ENCODE assay signal across 8 cellular contexts in genomic region chr3:45592830-45593707, GRCh38. TPM values are rescaled to one million over a fixed set of nuclear protein-coding genes. Genes with fewer than 3 reads are reported as not detected.
DNase-seq lines count a peak whose midpoint lies in the region; ATAC-seq and TF ChIP-seq lines count a peak whose summit lies in the region.

No MANE protein-coding gene starts in this region.

- peaks cover 13% of the 10 kb centered on the region for H3K27me3 Mint-ChIP-seq in activated T-helper 2 cell treated with anti-CD3 and anti-CD28 coated beads, Interferon-gamma antibody, Interleukin-2, Interleukin-4, amounts not matched to agents 10 μg/mL and 5 μg/mL and 100 μg/mL, durations not matched to agents 14 hours and 24 hours and 36 hours (ENCODE audit: low read depth)
- no peaks in the 10 kb centered on the region for H3K27me3 Mint-ChIP-seq in naive B cell

- H3K4me1 Mint-ChIP-seq in activated T-helper 2 cell treated with anti-CD3 and anti-CD28 coated beads, Interferon-gamma antibody, Interleukin-2, Interleukin-4, amounts not matched to agents 10 μg/mL and 5 μg/mL and 100 μg/mL, durations not matched to agents 14 hours and 24 hours and 36 hours (ENCODE audit: low read depth) = peaks cover 41% of the 10 kb centered on the region
- peaks cover 35 to 57% (median 49%) of the 10 kb centered on the region in 3 donors for H3K4me1 Mint-ChIP-seq in naive B cell
- peaks cover 45% of the 10 kb centered on the region for H3K4me1 Mint-ChIP-seq in stimulated activated effector memory CD8-positive, alpha-beta T cell treated with anti-CD3 and anti-CD28 coated beads, Interleukin-12 subunit alpha, Interleukin-12 subunit beta, amount 100 ng/mL, for 72 hours

- H3K9me3 Mint-ChIP-seq in activated T-helper 2 cell treated with anti-CD3 and anti-CD28 coated beads, Interferon-gamma antibody, Interleukin-2, Interleukin-4, amounts not matched to agents 10 μg/mL and 5 μg/mL and 100 μg/mL, durations not matched to agents 14 hours and 24 hours and 36 hours = no peaks in the 10 kb centered on the region
- H3K9me3 Mint-ChIP-seq in naive B cell = peaks cover 0 to 1% (median 0%) of the 10 kb centered on the region in 7 donors
- H3K9me3 Mint-ChIP-seq in stimulated activated effector memory CD8-positive, alpha-beta T cell treated with anti-CD3 and anti-CD28 coated beads, Interleukin-12 subunit alpha, Interleukin-12 subunit beta, amount 100 ng/mL, for 72 hours = no peaks in the 10 kb centered on the region

- intact Hi-C loops in activated T-helper 2 cell treated with anti-CD3 and anti-CD28 coated beads, Interferon-gamma antibody, Interleukin-2, Interleukin-4, amounts not matched to agents 10 μg/mL and 5 μg/mL and 100 μg/mL, durations not matched to agents 14 hours and 24 hours and 36 hours (cut with micrococcal nuclease) = loop anchor here (1.0 to 5.0 kb wide), 3 partner anchors 22 to 64 kb away; no protein-coding TSS in a partner anchor

- 0 out of 2 replicates have a peak, but pooled peaks have one; percentile 17 for TF ChIP-seq EP300 in Ishikawa (IDR thresholded peaks at IDR 0.05; ENCODE audit: borderline replicate concordance)

- peaks cover 24% of the 10 kb centered on the region for H3K36me3 Mint-ChIP-seq in activated T-helper 2 cell treated with anti-CD3 and anti-CD28 coated beads, Interferon-gamma antibody, Interleukin-2, Interleukin-4, amounts not matched to agents 10 μg/mL and 5 μg/mL and 100 μg/mL, durations not matched to agents 14 hours and 24 hours and 36 hours (ENCODE audit: low read depth)
- no peaks in the 10 kb centered on the region for H3K36me3 Mint-ChIP-seq in naive B cell
- H3K36me3 Mint-ChIP-seq in stimulated activated effector memory CD8-positive, alpha-beta T cell treated with anti-CD3 and anti-CD28 coated beads, Interleukin-12 subunit alpha, Interleukin-12 subunit beta, amount 100 ng/mL, for 72 hours = peaks cover 13% of the 10 kb centered on the region

- peak; percentile 14 to 17 for ATAC-seq in naive B cell (ENCODE audit: low read depth in 2 of 2)
- peak; percentile 49 for ATAC-seq in stimulated activated effector memory CD8-positive, alpha-beta T cell treated with anti-CD3 and anti-CD28 coated beads, Interleukin-12 subunit alpha, Interleukin-12 subunit beta, amount 100 ng/mL, for 72 hours
- ATAC-seq in GM18519 (IDR thresholded peaks at IDR 0.05; ENCODE audit: low FRiP score, unreplicated experiment) = no peak

- peak overlapping the region; percentile 73 for H3K4me3 Mint-ChIP-seq in activated T-helper 2 cell treated with anti-CD3 and anti-CD28 coated beads, Interferon-gamma antibody, Interleukin-2, Interleukin-4, amounts not matched to agents 10 μg/mL and 5 μg/mL and 100 μg/mL, durations not matched to agents 14 hours and 24 hours and 36 hours (ENCODE audit: low read depth)
- peak overlapping the region; percentile 80 to 93 (median 86) for H3K4me3 Mint-ChIP-seq in naive B cell
- peak overlapping the region; percentile 84 for H3K4me3 Mint-ChIP-seq in stimulated activated effector memory CD8-positive, alpha-beta T cell treated with anti-CD3 and anti-CD28 coated beads, Interleukin-12 subunit alpha, Interleukin-12 subunit beta, amount 100 ng/mL, for 72 hours

- peak overlapping the region; percentile 84 for H3K27ac Mint-ChIP-seq in activated T-helper 2 cell treated with anti-CD3 and anti-CD28 coated beads, Interferon-gamma antibody, Interleukin-2, Interleukin-4, amounts not matched to agents 10 μg/mL and 5 μg/mL and 100 μg/mL, durations not matched to agents 14 hours and 24 hours and 36 hours
- H3K27ac Mint-ChIP-seq in naive B cell = peak overlapping the region; percentile 62 to 97 (median 84)
- peak overlapping the region; percentile 32 for H3K27ac Mint-ChIP-seq in stimulated activated effector memory CD8-positive, alpha-beta T cell treated with anti-CD3 and anti-CD28 coated beads, Interleukin-12 subunit alpha, Interleukin-12 subunit beta, amount 100 ng/mL, for 72 hours

- DNase-seq in EL = peak; percentile 93
- peak; percentile 92 for DNase-seq in RPMI7951 (ENCODE audit: low read depth)
- DNase-seq in activated T-helper 2 cell treated with anti-CD3 and anti-CD28 coated beads, Interferon-gamma antibody, Interleukin-2, Interleukin-4, amounts not matched to agents 10 μg/mL and 5 μg/mL and 100 μg/mL, durations not matched to agents 14 hours and 24 hours and 36 hours (ENCODE audit: low spot score) = peak; percentile 57
- DNase-seq in fibroblast of peridontal ligament (ENCODE audit: extremely low read depth) = peak; percentile 86
- peak; percentile 53 for DNase-seq in naive B cell
- DNase-seq in stimulated activated effector memory CD8-positive, alpha-beta T cell treated with anti-CD3 and anti-CD28 coated beads, Interleukin-12 subunit alpha, Interleukin-12 subunit beta, amount 100 ng/mL, for 72 hours (ENCODE audit: low spot score in 2 of 2) = peak; percentile 42 to 76

- TF ChIP-seq RAD21 in Ishikawa (IDR thresholded peaks at IDR 0.05; ENCODE audit: low read depth) = peak; percentile 76

TF ChIP-seq in Ishikawa, 13 proteins besides CTCF, POLR2A, EP300 and RAD21:
- TF ChIP-seq USF1 (IDR thresholded peaks at IDR 0.05) (peak; percentile 73), YY1 (IDR thresholded peaks at IDR 0.05; ENCODE audit: low read depth) (no peak), CEBPB (IDR thresholded peaks at IDR 0.05) (no peak), TCF12 (IDR thresholded peaks at IDR 0.05; ENCODE audit: low read depth) (0 out of 2 replicates have a peak, but pooled peaks have one; percentile 15), ZBTB7A (IDR thresholded peaks at IDR 0.05; ENCODE audit: low read depth) (no peak; the same call in 1 of the 2 replicates), NFIC (IDR thresholded peaks at IDR 0.05) (no peak), MAX (IDR thresholded peaks at IDR 0.05) (peak; percentile 98), CREB1 (IDR thresholded peaks at IDR 0.05; ENCODE audit: low read depth) (no peak)

RNA-seq across cellular contexts. Expression of gene LIMD1, which starts 1.5 kb away (rescaled TPM):
- total RNA-seq in RPMI7951 (2014; rRNA removed; shearing (Covaris generic)) = 40.0 and 44.9 TPM in 2 replicates
- 42.3 and 43.2 TPM in 2 replicates for total RNA-seq in activated T-helper 2 cell treated with anti-CD3 and anti-CD28 coated beads, Interferon-gamma antibody, Interleukin-2, Interleukin-4, amounts not matched to agents 10 μg/mL and 5 μg/mL and 100 μg/mL, durations not matched to agents 14 hours and 24 hours and 36 hours
- polyA plus RNA-seq in naive B cell (ENCODE audit: low read depth in 6 of 6) = 10 to 100 TPM in 5 of 6 donors, 1 to 10 TPM in 1; 7.4 to 32.0 (median 23.8) TPM

Comparison
In these comparisons a context has a peak if more than half of its experiments do, and no peak if none do; other contexts are left out.
1. H3K27ac Mint-ChIP-seq: peak in every context shown above with its lines; median percentile 84 in activated T-helper 2 cell treated with anti-CD3 and anti-CD28 coated beads, Interferon-gamma antibody, Interleukin-2, Interleukin-4, amounts not matched to agents 10 μg/mL and 5 μg/mL and 100 μg/mL, durations not matched to agents 14 hours and 24 hours and 36 hours; 84 in naive B cell; 32 in stimulated activated effector memory CD8-positive, alpha-beta T cell treated with anti-CD3 and anti-CD28 coated beads, Interleukin-12 subunit alpha, Interleukin-12 subunit beta, amount 100 ng/mL, for 72 hours.